In the genomic region with DNA sequence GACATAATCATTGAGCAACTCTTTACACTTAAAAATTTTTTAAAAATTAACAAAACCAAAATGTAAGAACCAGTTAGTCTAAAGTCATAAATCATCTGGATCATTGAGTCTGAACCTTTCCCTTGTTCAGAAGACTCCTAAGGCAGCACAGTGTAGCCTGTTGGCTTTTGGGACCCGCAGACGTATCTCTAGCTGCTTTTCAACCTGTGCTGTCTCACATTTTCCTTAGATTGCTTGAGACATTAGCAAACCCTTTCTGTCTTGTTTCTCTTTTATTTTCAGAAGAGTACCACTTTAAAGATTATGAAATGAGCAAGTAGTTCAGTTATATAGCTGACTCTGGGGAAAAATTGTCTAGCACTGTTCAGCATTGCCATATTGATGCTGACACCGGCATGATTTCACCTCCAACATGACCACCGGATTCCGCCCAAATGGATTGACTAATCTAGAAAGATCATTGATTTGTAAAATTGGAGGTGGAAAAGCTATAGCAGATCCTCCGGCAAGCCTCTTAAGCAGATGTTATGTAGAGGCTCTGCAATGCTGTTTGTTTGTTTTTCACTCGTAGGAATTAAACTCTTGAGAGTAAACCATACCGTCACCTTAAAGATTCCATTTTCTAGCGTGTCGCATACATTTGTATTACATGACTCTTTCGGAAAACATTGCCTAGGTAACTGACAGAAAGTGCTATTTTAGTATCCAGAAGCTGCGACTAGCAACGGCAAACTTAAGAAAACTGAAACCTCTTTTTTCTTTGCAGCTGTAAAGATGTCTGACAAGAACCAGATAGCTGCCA, we compare ENCODE assay signal across 12 cellular contexts. TPM values are rescaled to one million over a fixed set of nuclear protein-coding genes. Genes with fewer than 3 reads are reported as not detected.
DNase-seq lines count a peak whose midpoint lies in the region; ATAC-seq, FAIRE-seq and TF ChIP-seq lines count a peak whose summit lies in the region.
"Had no signal": no experiment of that assay in that cellular context is flagged by ENCODE, and none has a peak within 500 bp of the region (broad histone marks: within the 10 kb centered on the region; RNA-seq: fewer than 3 reads in every experiment).

No MANE protein-coding gene starts in this region.

- intact Hi-C loops in activated CD4-positive, alpha-beta memory T cell treated with anti-CD3 and anti-CD28 coated beads for 36 hours (cut with micrococcal nuclease): no loop called here

- no peak overlapping the region for H3K4me3 Mint-ChIP-seq in T-helper 1 cell treated with Interleukin-12 subunit alpha and Interleukin-12 subunit beta and Interleukin-4 antibody, amounts not matched to agents 30 μg/mL and 1 μg/mL, for 36 hours
- peak overlapping the region; percentile 58 for H3K4me3 Mint-ChIP-seq in activated CD4-positive, alpha-beta memory T cell treated with anti-CD3 and anti-CD28 coated beads for 36 hours

- H3K27ac ChIP-seq in osteoblast (ENCODE audit: low read depth, low read length): peak overlapping the region; percentile 48

- ATAC-seq in HG03378 (IDR thresholded peaks at IDR 0.05; ENCODE audit: unreplicated experiment) (no peak), GM18511 (IDR thresholded peaks at IDR 0.05; ENCODE audit: unreplicated experiment) (no peak)

- peak overlapping the region; percentile 63 for H3K4me2 ChIP-seq in osteoblast (ENCODE audit: insufficient read depth, low read length)

- DNase-seq in T-helper 1 cell (no peak), GM19239 (ENCODE audit: insufficient read length, low spot score) (no peak), osteoblast (ENCODE audit: insufficient read length, low spot score, missing footprints) (no peak), NCI-H2196 (lab: John Stamatoyannopoulos, UW; ENCODE audit: unreplicated experiment) (no peak)
- DNase-seq in activated CD4-positive, alpha-beta memory T cell treated with anti-CD3 and anti-CD28 coated beads for 36 hours: peak; percentile 46
- DNase-seq: aorta, left colon, NCI-H2227 treated with DMSO at 0.1 percent for 48 hours, posterior cingulate gyrus had no signal

- H3K4me3 ChIP-seq in osteoblast (ENCODE audit: insufficient read depth, low read length): peak overlapping the region; percentile 43

- no peaks in the 10 kb centered on the region for H3K79me2 ChIP-seq in osteoblast (ENCODE audit: insufficient read depth, low read length)

- H3K36me3 ChIP-seq in osteoblast (ENCODE audit: insufficient read depth, low read length): no peaks in the 10 kb centered on the region

- H3K4me1 Mint-ChIP-seq in T-helper 1 cell treated with Interleukin-12 subunit alpha and Interleukin-12 subunit beta and Interleukin-4 antibody, amounts not matched to agents 30 μg/mL and 1 μg/mL, for 36 hours (ENCODE audit: low read depth): peaks cover 7% of the 10 kb centered on the region
- peaks cover 21% of the 10 kb centered on the region for H3K4me1 Mint-ChIP-seq in activated CD4-positive, alpha-beta memory T cell treated with anti-CD3 and anti-CD28 coated beads for 36 hours (ENCODE audit: low read depth)

- H3K27ac Mint-ChIP-seq in T-helper 1 cell treated with Interleukin-12 subunit alpha and Interleukin-12 subunit beta and Interleukin-4 antibody, amounts not matched to agents 30 μg/mL and 1 μg/mL, for 36 hours: peak overlapping the region; percentile 31
- H3K27ac Mint-ChIP-seq in activated CD4-positive, alpha-beta memory T cell treated with anti-CD3 and anti-CD28 coated beads for 36 hours: peak overlapping the region; percentile 74

- no peaks in the 10 kb centered on the region for H3K9me3 ChIP-seq in osteoblast (ENCODE audit: low read depth, low read length)

- no peaks in the 10 kb centered on the region for H3K9me3 Mint-ChIP-seq in T-helper 1 cell treated with Interleukin-12 subunit alpha and Interleukin-12 subunit beta and Interleukin-4 antibody, amounts not matched to agents 30 μg/mL and 1 μg/mL, for 36 hours
- no peaks in the 10 kb centered on the region for H3K9me3 Mint-ChIP-seq in activated CD4-positive, alpha-beta memory T cell treated with anti-CD3 and anti-CD28 coated beads for 36 hours

- no peaks in the 10 kb centered on the region for H3K27me3 ChIP-seq in osteoblast (ENCODE audit: insufficient read depth, low read length)

- POLR2A ChIA-PET in activated CD4-positive, alpha-beta memory T cell treated with anti-CD3 and anti-CD28 coated beads for 36 hours (lab: Charles Lee): interaction anchor here (1.9 to 2.0 kb wide), 2 partner anchors 27 to 73 kb away, joined by 6 to 18 read pairs; a partner anchor contains a TSS

- H2AFZ ChIP-seq in osteoblast (ENCODE audit: low read length): peak overlapping the region; percentile 16

- CTCF ChIA-PET in activated CD4-positive, alpha-beta memory T cell treated with anti-CD3 and anti-CD28 coated beads for 36 hours (lab: Charles Lee): interaction anchor here (0.7 to 1.8 kb wide), 4 partner anchors 16 to 370 kb away, joined by 4 to 5 read pairs (median 5); no protein-coding TSS in a partner anchor

- no peak for TF ChIP-seq CTCF in osteoblast (IDR thresholded peaks at IDR 0.05; ENCODE audit: extremely low read depth, low read depth, low read length)

- H3K4me1 ChIP-seq in osteoblast (ENCODE audit: insufficient read depth, low read length): peaks cover 31% of the 10 kb centered on the region

- peaks cover 27% of the 10 kb centered on the region for H3K36me3 Mint-ChIP-seq in T-helper 1 cell treated with Interleukin-12 subunit alpha and Interleukin-12 subunit beta and Interleukin-4 antibody, amounts not matched to agents 30 μg/mL and 1 μg/mL, for 36 hours (ENCODE audit: low read depth)
- H3K36me3 Mint-ChIP-seq in activated CD4-positive, alpha-beta memory T cell treated with anti-CD3 and anti-CD28 coated beads for 36 hours: peaks cover 5% of the 10 kb centered on the region

- no peaks in the 10 kb centered on the region for H3K27me3 Mint-ChIP-seq in T-helper 1 cell treated with Interleukin-12 subunit alpha and Interleukin-12 subunit beta and Interleukin-4 antibody, amounts not matched to agents 30 μg/mL and 1 μg/mL, for 36 hours (ENCODE audit: low read depth)
- no peaks in the 10 kb centered on the region for H3K27me3 Mint-ChIP-seq in activated CD4-positive, alpha-beta memory T cell treated with anti-CD3 and anti-CD28 coated beads for 36 hours

- FAIRE-seq in GM19239 (lab: Jason Lieb, UNC): peak; percentile 94

- no peaks in the 10 kb centered on the region for H4K20me1 ChIP-seq in osteoblast (ENCODE audit: insufficient read depth, low read length)

RNA-seq across cellular contexts. Expression of a gene that starts 9.0 kb away (rescaled TPM):
- total RNA-seq in activated CD4-positive, alpha-beta memory T cell treated with anti-CD3 and anti-CD28 coated beads for 36 hours: 1 to 10 TPM; 1.9 TPM
- 6.2 and 6.5 TPM in 2 replicates for total RNA-seq in osteoblast

RNA-seq across cellular contexts. Expression of a gene that starts 27.0 kb away (rescaled TPM):
- total RNA-seq in activated CD4-positive, alpha-beta memory T cell treated with anti-CD3 and anti-CD28 coated beads for 36 hours: 10 to 100 TPM; 28.2 to 32.1 TPM
- total RNA-seq in osteoblast: 58.9 and 63.0 TPM in 2 replicates
